In genomic region chr19:13027557-13027956, GRCh38 we compare ENCODE assay signal across 17 cellular contexts. TPM values are rescaled to one million over a fixed set of nuclear protein-coding genes. Genes with fewer than 3 reads are reported as not detected.
DNase-seq lines count a peak whose midpoint lies in the region; ATAC-seq and TF ChIP-seq lines count a peak whose summit lies in the region.
"Had no signal": no experiment of that assay in that cellular context is flagged by ENCODE, and none has a peak within 500 bp of the region (broad histone marks: within the 10 kb centered on the region; RNA-seq: fewer than 3 reads in every experiment).

No MANE protein-coding gene starts in this region.

- DNase-seq in right cardiac atrium = no peak
- no peak for DNase-seq in left cardiac atrium
- no peak for DNase-seq in sigmoid colon
- DNase-seq in HFFc6 = no peak
- DNase-seq in HK-2 (ENCODE audit: unreplicated experiment) = no peak
- no peak for DNase-seq in OCI-M2 (lab: John Stamatoyannopoulos, UW; ENCODE audit: unreplicated experiment)
- no peak for DNase-seq in occipital lobe (lab: John Stamatoyannopoulos, UW)
- DNase-seq: activated CD4-positive, alpha-beta T cell treated with anti-CD3 and anti-CD28 coated beads, Interleukin-2, amount 10 ng/mL, durations not matched to agents 7 days and 5 days; activated T-cell treated with anti-CD3 and anti-CD28 coated beads, Interleukin-2, amount 50 U/mL, for 48 hours; NCI-H2081 treated with DMSO at 0.1 percent for 48 hours; NCI-H82; SHP77; stimulated activated CD4-positive, alpha-beta T cell treated with anti-CD3 and anti-CD28 coated beads, Interleukin-1b, Interleukin-23, amount 100 ng/mL, for 48 hours; T-helper 9 cell had no signal

- 68% methylated on average over 6 of the region's 6 CpGs for WGBS in right cardiac atrium
- 43 to 57% methylated on average over 6 of the region's 6 CpGs for WGBS in esophagus, 2 donors
- 68 to 85% methylated on average over 6 of the region's 6 CpGs for WGBS in sigmoid colon, 2 donors

- no peaks in the 10 kb centered on the region for H3K9me3 ChIP-seq in right cardiac atrium (ENCODE audit: control insufficient read depth, low read length)
- no peaks in the 10 kb centered on the region for H3K9me3 ChIP-seq in esophagus (ENCODE audit: control insufficient read depth in 2 of 2, insufficient read depth in 1 of 2, low read depth in 1 of 2, low read length in 1 of 2)
- H3K9me3 ChIP-seq in sigmoid colon = no peaks in the 10 kb centered on the region

- no peak for TF ChIP-seq POLR2A in sigmoid colon (IDR thresholded peaks at IDR 0.05)

- H3K27me3 ChIP-seq in right cardiac atrium (ENCODE audit: control insufficient read depth, insufficient read depth) = no peaks in the 10 kb centered on the region
- no peaks in the 10 kb centered on the region for H3K27me3 ChIP-seq in esophagus (ENCODE audit: control insufficient read depth in 1 of 2, insufficient read depth in 2 of 2, low read length in 2 of 2)
- H3K27me3 ChIP-seq in sigmoid colon = no peaks in the 10 kb centered on the region

- H3K4me3 ChIP-seq in right cardiac atrium (ENCODE audit: low read length) (no peak overlapping the region), esophagus (ENCODE audit: low read depth in 1 of 2, low read length in 2 of 2) (peak overlapping the region in 1 of 2 donors; percentile 65), sigmoid colon (no peak overlapping the region)
- H3K4me3 ChIP-seq: GM23338 had no signal

- H3K9me3 Mint-ChIP-seq in HFFc6 = no peaks in the 10 kb centered on the region
- H3K9me3 Mint-ChIP-seq: activated CD4-positive, alpha-beta T cell treated with anti-CD3 and anti-CD28 coated beads, Interleukin-2, amount 10 ng/mL, durations not matched to agents 7 days and 5 days had no signal

- H3K27me3 Mint-ChIP-seq in HFFc6 (ENCODE audit: insufficient read depth) = no peaks in the 10 kb centered on the region; the same call in none of the 2 replicates

- TF ChIP-seq EP300 in sigmoid colon (IDR thresholded peaks at IDR 0.05) = no peak

- H3K4me3 Mint-ChIP-seq in HFFc6 = no peak overlapping the region
- H3K4me3 Mint-ChIP-seq: activated CD4-positive, alpha-beta T cell treated with anti-CD3 and anti-CD28 coated beads, Interleukin-2, amount 10 ng/mL, durations not matched to agents 7 days and 5 days; GM23338 had no signal

- H3K36me3 Mint-ChIP-seq in HFFc6 (ENCODE audit: low read depth) = peaks cover 38% of the 10 kb centered on the region

- H3K4me1 ChIP-seq in right cardiac atrium (ENCODE audit: control insufficient read depth, insufficient read depth, low read length) (peaks cover 24% of the 10 kb centered on the region), esophagus (ENCODE audit: control insufficient read depth in 2 of 2, insufficient read depth in 2 of 2, low read length in 1 of 2) (peaks cover 4 to 36% of the 10 kb centered on the region in 2 donors), sigmoid colon (peaks cover 0 to 97% (median 90%) of the 10 kb centered on the region in 4 donors)

- peaks cover 70% of the 10 kb centered on the region for H3K4me1 Mint-ChIP-seq in HFFc6 (ENCODE audit: low read depth)

- H3K27ac ChIP-seq in right cardiac atrium (ENCODE audit: low read length) (peak overlapping the region; percentile 33), esophagus (ENCODE audit: low read depth in 2 of 2, low read length in 1 of 2) (peak overlapping the region; percentile 56 to 89), sigmoid colon (peak overlapping the region; percentile 91 to 98 (median 95))

- H3K27ac Mint-ChIP-seq in HFFc6 = no peak overlapping the region; the same call in 1 of the 2 replicates
- H3K27ac Mint-ChIP-seq: activated CD4-positive, alpha-beta T cell treated with anti-CD3 and anti-CD28 coated beads, Interleukin-2, amount 10 ng/mL, durations not matched to agents 7 days and 5 days; GM23338 had no signal

- TF ChIP-seq CTCF in sigmoid colon (IDR thresholded peaks at IDR 0.05) (no peak), HFFc6 (IDR thresholded peaks at IDR 0.05) (no peak)

- intact Hi-C loops in right cardiac atrium (cut with DNase I) (no loop called here), left cardiac atrium (cut with DNase I) (no loop called here), sigmoid colon (cut with DNase I) (loop anchor here (10.0 kb wide), 1 partner anchor 817 kb away; no protein-coding TSS in a partner anchor)

- ATAC-seq in right cardiac atrium = no peak
- no peak for ATAC-seq in left cardiac atrium
- ATAC-seq: GM23338 had no signal

- H3K36me3 ChIP-seq in esophagus (ENCODE audit: control insufficient read depth in 2 of 2, insufficient read depth in 2 of 2, low read length in 1 of 2) (no peaks in the 10 kb centered on the region), sigmoid colon (peaks cover 0 to 3% (median 0%) of the 10 kb centered on the region in 4 donors)

RNA-seq across cellular contexts. Expression of gene NFIX, which starts 32.3 kb away (rescaled TPM):
- total RNA-seq in right cardiac atrium (100 to 1,000 TPM; 123 to 168 (median 156) TPM), left cardiac atrium (100 to 1,000 TPM; 117 to 133 TPM), sigmoid colon (100 to 1,000 TPM in 1 of 4 donors, 10 to 100 TPM in 3; 44.1 to 104 (median 58.5) TPM), occipital lobe (124 TPM)
- polyA plus RNA-seq in right cardiac atrium (67.4 TPM), esophagus (10 to 100 TPM; 26.9 to 38.5 TPM), sigmoid colon (10 to 100 TPM; 10.6 to 28.2 (median 22.2) TPM)
- total RNA-seq in HFFc6 (2021; fragmentation: NEBNext Ultra II Directional; extraction: Animal tissue kit (Norgen Biotek cat#: 25700)) = 100 to 1,000 TPM; 129 to 161 (median 142) TPM

RNA-seq across cellular contexts. Expression of gene DAND5, which starts 58.2 kb away (rescaled TPM):
- 10 to 100 TPM in 2 of 4 donors, 1 to 10 TPM in 2; 5.0 to 13.8 (median 11.1) TPM for total RNA-seq in right cardiac atrium
- 7.0 TPM for polyA plus RNA-seq in right cardiac atrium
- 1 to 10 TPM; 5.2 to 7.0 TPM for total RNA-seq in left cardiac atrium
- not detected for polyA plus RNA-seq in esophagus
- total RNA-seq in sigmoid colon = 1 to 10 TPM; 1.2 to 2.0 (median 1.7) TPM
- polyA plus RNA-seq in sigmoid colon = under 1 TPM in 1 of 3 donors, not detected in 2; 0.13 TPM
- total RNA-seq in HFFc6 (2021; fragmentation: NEBNext Ultra II Directional; extraction: Animal tissue kit (Norgen Biotek cat#: 25700)) = not detected
- not detected for total RNA-seq in occipital lobe
- total RNA-seq: glomerular endothelial cell had no signal

Comparison
In these comparisons a context has a peak if more than half of its experiments do, and no peak if none do; other contexts are left out.
1. H3K27ac ChIP-seq: peak in every context shown above with its lines; median percentile 95 in sigmoid colon; 72 in esophagus; 33 in right cardiac atrium.